In genomic region chr5:88256872-88257271, GRCh38 we compare ENCODE assay signal across 1 cellular context.
TF ChIP-seq lines count a peak whose summit lies in the region.

No MANE protein-coding gene starts in this region.

TF ChIP-seq in K562, 482 proteins besides CTCF, POLR2A, EP300 and RAD21 (continued from another document):
- TF ChIP-seq PBX2 (CRISPR knock-in tag; IDR thresholded peaks at IDR 0.05; ENCODE audit: low read depth) (no peak), PBX2 (tag; conservative IDR thresholded peaks at IDR 0.05; ENCODE audit: low read depth) (no peak), USF1 (CRISPR knock-in tag; IDR thresholded peaks at IDR 0.05) (no peak), MCM3 (IDR thresholded peaks at IDR 0.05) (no peak), MCM7 (IDR thresholded peaks at IDR 0.05) (no peak), TGIF2 (CRISPR knock-in tag; IDR thresholded peaks at IDR 0.05) (no peak), HDGF (IDR thresholded peaks at IDR 0.05) (no peak), HEY1 (CRISPR knock-in tag; IDR thresholded peaks at IDR 0.05; ENCODE audit: borderline replicate concordance) (no peak), ZNF695 (CRISPR knock-in tag; IDR thresholded peaks at IDR 0.05) (no peak), FOXP4 (CRISPR knock-in tag; IDR thresholded peaks at IDR 0.05; ENCODE audit: borderline replicate concordance) (no peak), PHF20 (IDR thresholded peaks at IDR 0.05; ENCODE audit: partially characterized antibody) (no peak), ETV5 (CRISPR knock-in tag; IDR thresholded peaks at IDR 0.05; ENCODE audit: low read depth) (no peak), ERF (CRISPR knock-in tag; IDR thresholded peaks at IDR 0.05) (no peak), PREB (CRISPR knock-in tag; IDR thresholded peaks at IDR 0.05) (no peak), MAFG (tag; conservative IDR thresholded peaks at IDR 0.05) (no peak), HBP1 (CRISPR knock-in tag; IDR thresholded peaks at IDR 0.05) (no peak), HDAC1 (IDR thresholded peaks at IDR 0.05) (no peak), ZNF644 (tag; IDR thresholded peaks at IDR 0.05; ENCODE audit: low read depth) (no peak), MCM2 (IDR thresholded peaks at IDR 0.05; ENCODE audit: low read depth) (no peak)
